29 cellular contexts compared by ENCODE assay signal in genomic region chr1:118868387-118868786, GRCh38.
"Had no signal": no experiment of that assay in that cellular context is flagged by ENCODE, and none has a peak within 500 bp of the region (broad histone marks: within the 10 kb centered on the region; RNA-seq: fewer than 3 reads in every experiment).

No MANE protein-coding gene starts in this region.

- H3K4me3 Mint-ChIP-seq: stimulated activated effector memory CD8-positive, alpha-beta T cell treated with anti-CD3 and anti-CD28 coated beads, Interleukin-12 subunit alpha, Interleukin-12 subunit beta, amount 100 ng/mL, for 72 hours; stimulated activated memory B cell treated with anti-CD40 and anti-IgM and Interleukin-4, amounts not matched to agents 10 μg/mL and 1 μg/mL and 100 μg/mL, for 72 hours; stimulated activated naive B cell treated with anti-CD40 and anti-IgM and Interleukin-4, amounts not matched to agents 10 μg/mL and 1 μg/mL and 100 μg/mL, for 72 hours; stimulated activated naive CD8-positive, alpha-beta T cell treated with anti-CD3 and anti-CD28 coated beads, Interleukin-15, amount 100 ng/mL, for 72 hours; stimulated activated naive CD8-positive, alpha-beta T cell treated with anti-CD3 and anti-CD28 coated beads, Interleukin-15, Interleukin-2, amounts not matched to agents 100 ng/mL and 50 ng/mL, for 24 hours; type B pancreatic cell had no signal

- H3K36me3 Mint-ChIP-seq: stimulated activated effector memory CD8-positive, alpha-beta T cell treated with anti-CD3 and anti-CD28 coated beads, Interleukin-12 subunit alpha, Interleukin-12 subunit beta, amount 100 ng/mL, for 72 hours; stimulated activated memory B cell treated with anti-CD40 and anti-IgM and Interleukin-4, amounts not matched to agents 10 μg/mL and 1 μg/mL and 100 μg/mL, for 72 hours; stimulated activated naive B cell treated with anti-CD40 and anti-IgM and Interleukin-4, amounts not matched to agents 10 μg/mL and 1 μg/mL and 100 μg/mL, for 72 hours; type B pancreatic cell had no signal

- ATAC-seq: stimulated activated effector memory CD8-positive, alpha-beta T cell treated with anti-CD3 and anti-CD28 coated beads, Interleukin-12 subunit alpha, Interleukin-12 subunit beta, amount 100 ng/mL, for 72 hours; stimulated activated memory B cell treated with anti-CD40 and anti-IgM and Interleukin-4, amounts not matched to agents 10 μg/mL and 1 μg/mL and 100 μg/mL, for 72 hours; stimulated activated naive B cell treated with anti-CD40 and anti-IgM and Interleukin-4, amounts not matched to agents 10 μg/mL and 1 μg/mL and 100 μg/mL, for 72 hours; stimulated activated naive CD8-positive, alpha-beta T cell treated with anti-CD3 and anti-CD28 coated beads, Interleukin-15, amount 100 ng/mL, for 72 hours; stimulated activated naive CD8-positive, alpha-beta T cell treated with anti-CD3 and anti-CD28 coated beads, Interleukin-15, Interleukin-2, amounts not matched to agents 100 U/mL and 50 U/mL, for 24 hours; upper lobe of right lung had no signal

- H3K9me3 Mint-ChIP-seq: stimulated activated memory B cell treated with anti-CD40 and anti-IgM and Interleukin-4, amounts not matched to agents 10 μg/mL and 1 μg/mL and 100 μg/mL, for 72 hours; type B pancreatic cell had no signal

- H3K36me3 ChIP-seq: stomach, suprapubic skin, thoracic aorta, thyroid gland, tibial artery, tibial nerve, transverse colon, upper lobe of left lung, upper lobe of right lung, uterus, vagina had no signal

- H3K4me3 ChIP-seq: stomach, suprapubic skin, testis, thoracic aorta, thyroid gland, tibial artery, tibial nerve, transverse colon, upper lobe of left lung, upper lobe of right lung, uterus, vagina had no signal

- H3K4me1 ChIP-seq: stomach, suprapubic skin, testis, thyroid gland, tibial artery, tibial nerve, transverse colon, upper lobe of left lung, upper lobe of right lung, uterus, vagina had no signal

- H3K27me3 Mint-ChIP-seq: stimulated activated memory B cell treated with anti-CD40 and anti-IgM and Interleukin-4, amounts not matched to agents 10 μg/mL and 1 μg/mL and 100 μg/mL, for 72 hours; stimulated activated naive B cell treated with anti-CD40 and anti-IgM and Interleukin-4, amounts not matched to agents 10 μg/mL and 1 μg/mL and 100 μg/mL, for 72 hours; stimulated activated naive CD8-positive, alpha-beta T cell treated with anti-CD3 and anti-CD28 coated beads, Interleukin-15, amount 100 ng/mL, for 72 hours; stimulated activated naive CD8-positive, alpha-beta T cell treated with anti-CD3 and anti-CD28 coated beads, Interleukin-15, Interleukin-2, amounts not matched to agents 100 ng/mL and 50 ng/mL, for 24 hours had no signal

- DNase-seq: stimulated activated CD4-positive, alpha-beta T cell treated with anti-CD3 and anti-CD28 coated beads, Interleukin-2, amount 100 ng/mL, for 48 hours; stimulated activated CD4-positive, alpha-beta T cell treated with anti-CD3 and anti-CD28 coated beads, Interleukin-4, amount 100 ng/mL, for 1 hour; stimulated activated CD4-positive, alpha-beta T cell treated with anti-CD3 and anti-CD28 coated beads, Interleukin-4, amount 100 ng/mL, for 24 hours; stimulated activated CD4-positive, alpha-beta T cell treated with anti-CD3 and anti-CD28 coated beads, Interleukin-4, amount 100 ng/mL, for 4 hours; stimulated activated CD8-positive, alpha-beta memory T cell treated with anti-CD3 and anti-CD28 coated beads, Interleukin-4, amount 100 ng/mL, for 48 hours; stimulated activated naive B cell treated with anti-CD40 and anti-IgM and Interleukin-4, amounts not matched to agents 10 μg/mL and 1 μg/mL and 100 μg/mL, for 72 hours; stimulated activated naive CD4-positive, alpha-beta T cell; stimulated activated naive CD4-positive, alpha-beta T cell treated with Interleukin-2 at 50 U/mL for 16 hours; stimulated activated naive CD8-positive, alpha-beta T cell treated with anti-CD3 and anti-CD28 coated beads, Interleukin-15, amount 100 ng/mL, for 72 hours; stimulated activated naive CD8-positive, alpha-beta T cell treated with anti-CD3 and anti-CD28 coated beads, Interleukin-15, Interleukin-2, amounts not matched to agents 100 U/mL and 50 U/mL, for 24 hours; stomach; substantia nigra; testis; thyroid gland; tibial artery; transverse colon; trophoblast cell; upper lobe of left lung; upper lobe of right lung; uterus had no signal

- H3K27ac Mint-ChIP-seq: stimulated activated effector memory CD8-positive, alpha-beta T cell treated with anti-CD3 and anti-CD28 coated beads, Interleukin-12 subunit alpha, Interleukin-12 subunit beta, amount 100 ng/mL, for 72 hours; stimulated activated memory B cell treated with anti-CD40 and anti-IgM and Interleukin-4, amounts not matched to agents 10 μg/mL and 1 μg/mL and 100 μg/mL, for 72 hours; stimulated activated naive B cell treated with anti-CD40 and anti-IgM and Interleukin-4, amounts not matched to agents 10 μg/mL and 1 μg/mL and 100 μg/mL, for 72 hours; stimulated activated naive CD8-positive, alpha-beta T cell treated with anti-CD3 and anti-CD28 coated beads, Interleukin-15, amount 100 ng/mL, for 72 hours; stimulated activated naive CD8-positive, alpha-beta T cell treated with anti-CD3 and anti-CD28 coated beads, Interleukin-15, Interleukin-2, amounts not matched to agents 100 ng/mL and 50 ng/mL, for 24 hours; type B pancreatic cell had no signal

- FAIRE-seq: urothelium cell line had no signal

- H3K27ac ChIP-seq: stomach, suprapubic skin, testis, thoracic aorta, thyroid gland, tibial artery, tibial nerve, transverse colon, upper lobe of left lung, upper lobe of right lung, uterus, vagina had no signal

- H3K9me3 ChIP-seq: stomach, suprapubic skin, testis, thoracic aorta, thyroid gland, tibial artery, tibial nerve, transverse colon, upper lobe of left lung, upper lobe of right lung, uterus, vagina had no signal

- H3K27me3 ChIP-seq: suprapubic skin, testis, thyroid gland, tibial artery, tibial nerve, transverse colon, upper lobe of left lung, upper lobe of right lung, uterus, vagina had no signal

- H3K4me1 Mint-ChIP-seq: stimulated activated effector memory CD8-positive, alpha-beta T cell treated with anti-CD3 and anti-CD28 coated beads, Interleukin-12 subunit alpha, Interleukin-12 subunit beta, amount 100 ng/mL, for 72 hours; stimulated activated memory B cell treated with anti-CD40 and anti-IgM and Interleukin-4, amounts not matched to agents 10 μg/mL and 1 μg/mL and 100 μg/mL, for 72 hours; stimulated activated naive B cell treated with anti-CD40 and anti-IgM and Interleukin-4, amounts not matched to agents 10 μg/mL and 1 μg/mL and 100 μg/mL, for 72 hours; stimulated activated naive CD8-positive, alpha-beta T cell treated with anti-CD3 and anti-CD28 coated beads, Interleukin-15, amount 100 ng/mL, for 72 hours had no signal
